ENCODE assay signal across 18 cellular contexts in the genomic region with DNA sequence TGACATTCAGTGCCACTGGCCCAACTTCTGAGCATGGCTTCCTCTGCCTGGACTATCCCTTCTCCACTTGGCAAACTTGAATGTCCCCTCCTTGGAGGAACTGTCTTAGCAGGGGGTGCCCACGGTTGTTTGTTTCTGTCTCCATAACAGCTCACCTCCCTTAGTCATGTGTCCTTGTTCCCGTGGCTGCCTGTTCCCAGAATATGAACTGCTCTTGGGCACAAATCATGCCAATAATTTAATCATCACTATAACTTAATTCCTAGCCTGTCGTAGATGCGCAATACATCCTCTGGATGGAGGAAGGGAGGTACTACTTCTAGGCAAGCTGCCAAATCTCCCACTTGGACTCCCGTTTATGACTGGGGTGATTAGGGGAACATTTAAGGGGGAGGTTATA.
A peak's percentile ranks its signal among the peaks of the same experiment; 100 is the strongest.
DNase-seq lines count a peak whose midpoint lies in the region; ATAC-seq and TF ChIP-seq lines count a peak whose summit lies in the region.
"Had no signal": no experiment of that assay in that cellular context is flagged by ENCODE, and none has a peak within 500 bp of the region (broad histone marks: within the 10 kb centered on the region; RNA-seq: fewer than 3 reads in every experiment).

No MANE protein-coding gene starts in this region.

- no peak overlapping the region for H3K4me3 Mint-ChIP-seq in type B pancreatic cell
- no peak overlapping the region for H3K4me3 Mint-ChIP-seq in activated CD4-positive, alpha-beta T cell treated with anti-CD3 and anti-CD28 coated beads for 36 hours
- H3K4me3 Mint-ChIP-seq: CD14-positive monocyte; stimulated activated naive CD8-positive, alpha-beta T cell treated with anti-CD3 and anti-CD28 coated beads, Interleukin-15, Interleukin-2, amounts not matched to agents 100 ng/mL and 50 ng/mL, for 24 hours; T-helper 1 cell treated with Interleukin-12 subunit alpha and Interleukin-12 subunit beta and Interleukin-4 antibody, amounts not matched to agents 30 μg/mL and 1 μg/mL, for 36 hours had no signal

- peak overlapping the region; percentile 80 for H2AK5ac ChIP-seq in mesendoderm (ENCODE audit: low read length)

- peaks cover 21% of the 10 kb centered on the region for H3K36me3 Mint-ChIP-seq in type B pancreatic cell
- H3K36me3 Mint-ChIP-seq in activated CD4-positive, alpha-beta T cell treated with anti-CD3 and anti-CD28 coated beads for 36 hours (ENCODE audit: low read depth), result peaks cover 14% of the 10 kb centered on the region

- DNase-seq in Caki2 (ENCODE audit: low read depth), result peak; percentile 34
- peak; percentile 57 for DNase-seq in LHCN-M2 (ENCODE audit: low read depth)
- DNase-seq in brain microvascular endothelial cell, result peak; percentile 40
- DNase-seq in mesendoderm, result no peak
- no peak for DNase-seq in AML-193 (lab: John Stamatoyannopoulos, UW)
- no peak for DNase-seq in psoas muscle
- DNase-seq in type B pancreatic cell (ENCODE audit: extremely low spot score, unreplicated experiment), result no peak
- DNase-seq in activated CD4-positive, alpha-beta T cell treated with anti-CD3 and anti-CD28 coated beads for 36 hours, result no peak
- DNase-seq: activated CD4-positive, CD25-positive, alpha-beta regulatory T cell treated with anti-CD3 and anti-CD28 coated beads, Interleukin-2, amount 50 U/mL, for 72 hours; DMS79 treated with DMSO at 0.1 percent for 48 hours; head of caudate nucleus; NCI-H1436 treated with DMSO at 0.1 percent for 48 hours; NCI-H524 treated with DMSO at 0.1 percent for 48 hours; posterior cingulate gyrus had no signal

- H3K4me1 ChIP-seq in mesendoderm (ENCODE audit: control insufficient read depth, low read depth, low read length) (no peaks in the 10 kb centered on the region), psoas muscle (no peaks in the 10 kb centered on the region)

- no peak overlapping the region for H3K4me2 ChIP-seq in mesendoderm (ENCODE audit: low read length)

- peak overlapping the region; percentile 52 for H3K27ac ChIP-seq in brain microvascular endothelial cell
- no peak overlapping the region for H3K27ac ChIP-seq in mesendoderm (ENCODE audit: low read depth, low read length)
- no peak overlapping the region for H3K27ac ChIP-seq in psoas muscle

- H3K18ac ChIP-seq in mesendoderm (ENCODE audit: low read length), result no peak overlapping the region

- no peaks in the 10 kb centered on the region for H3K79me1 ChIP-seq in mesendoderm (ENCODE audit: low read length)

- H4K5ac ChIP-seq in mesendoderm (ENCODE audit: low read length), result no peak overlapping the region

- H3K56ac ChIP-seq in mesendoderm (ENCODE audit: low read length), result no peak overlapping the region

- no peak overlapping the region for H3K9ac ChIP-seq in mesendoderm (ENCODE audit: low read length)

- ATAC-seq in psoas muscle, result no peak
- ATAC-seq in activated CD4-positive, alpha-beta T cell treated with anti-CD3 and anti-CD28 coated beads for 36 hours, result no peak
- ATAC-seq: Panc1 had no signal

- no peaks in the 10 kb centered on the region for H3K27me3 Mint-ChIP-seq in type B pancreatic cell
- H3K27me3 Mint-ChIP-seq in activated CD4-positive, alpha-beta T cell treated with anti-CD3 and anti-CD28 coated beads for 36 hours, result no peaks in the 10 kb centered on the region

- in situ Hi-C loops in Caki2 (cut with HindIII; ENCODE audit: low pct_unique_long_range_greater_than_20kb, low sequenced_read_pairs) (no loop called here), brain microvascular endothelial cell (cut with HindIII; ENCODE audit: low pct_ligation_motif_present, low sequenced_read_pairs) (no loop called here)

- CTCF ChIA-PET in activated CD4-positive, alpha-beta T cell treated with anti-CD3 and anti-CD28 coated beads for 36 hours (lab: Charles Lee), result interaction anchor here (0.7 kb wide), 1 partner anchor 210 kb away, joined by 4 read pairs; no protein-coding TSS in a partner anchor

- no peak overlapping the region for H2BK15ac ChIP-seq in mesendoderm (replicated peaks; ENCODE audit: low read depth)

- peaks cover 4% of the 10 kb centered on the region for H3K4me1 Mint-ChIP-seq in type B pancreatic cell (ENCODE audit: unreplicated experiment)
- H3K4me1 Mint-ChIP-seq in activated CD4-positive, alpha-beta T cell treated with anti-CD3 and anti-CD28 coated beads for 36 hours, result no peaks in the 10 kb centered on the region
- H3K4me1 Mint-ChIP-seq: CD14-positive monocyte had no signal

- TF ChIP-seq CTCF in brain microvascular endothelial cell (IDR thresholded peaks at IDR 0.05; ENCODE audit: low read depth, low read length, missing control alignments) (no peak), psoas muscle (IDR thresholded peaks at IDR 0.05) (no peak), type B pancreatic cell (conservative IDR thresholded peaks at IDR 0.05) (no peak)

- H2BK120ac ChIP-seq in mesendoderm (ENCODE audit: low read depth, low read length), result no peak overlapping the region

- H3K36me3 ChIP-seq in brain microvascular endothelial cell (replicated peaks) (peaks cover 87% of the 10 kb centered on the region), mesendoderm (ENCODE audit: control insufficient read depth, insufficient read depth, low read length) (no peaks in the 10 kb centered on the region), psoas muscle (ENCODE audit: insufficient read depth in 1 of 2, low read depth in 1 of 2) (peaks cover 0 to 3% of the 10 kb centered on the region in 2 donors)

- H3K27me3 ChIP-seq in brain microvascular endothelial cell (replicated peaks) (no peaks in the 10 kb centered on the region), mesendoderm (ENCODE audit: insufficient read depth, low read length, poor library complexity) (no peaks in the 10 kb centered on the region), psoas muscle (ENCODE audit: insufficient read depth in 3 of 3, low read length in 2 of 3) (no peaks in the 10 kb centered on the region)

- H2BK5ac ChIP-seq in mesendoderm (ENCODE audit: low read length), result no peak overlapping the region

- no peak overlapping the region for H3K4me3 ChIP-seq in brain microvascular endothelial cell (ENCODE audit: low read depth, low read length)
- H3K4me3 ChIP-seq in mesendoderm (ENCODE audit: low read length), result no peak overlapping the region
- H3K4me3 ChIP-seq in psoas muscle, result no peak overlapping the region

- intact Hi-C loops in psoas muscle (cut with DNase I), result no loop called here
- intact Hi-C loops in activated CD4-positive, alpha-beta T cell treated with anti-CD3 and anti-CD28 coated beads for 36 hours (cut with DNase I, micrococcal nuclease), result no loop called here

- no peaks in the 10 kb centered on the region for H3K9me3 Mint-ChIP-seq in type B pancreatic cell
- H3K9me3 Mint-ChIP-seq in activated CD4-positive, alpha-beta T cell treated with anti-CD3 and anti-CD28 coated beads for 36 hours (ENCODE audit: low read depth), result peaks cover 2% of the 10 kb centered on the region
- H3K9me3 Mint-ChIP-seq: stimulated activated naive CD8-positive, alpha-beta T cell treated with anti-CD3 and anti-CD28 coated beads, Interleukin-15, Interleukin-2, amounts not matched to agents 100 ng/mL and 50 ng/mL, for 24 hours; T-helper 1 cell treated with Interleukin-12 subunit alpha and Interleukin-12 subunit beta and Interleukin-4 antibody, amounts not matched to agents 30 μg/mL and 1 μg/mL, for 36 hours had no signal

- H3K23ac ChIP-seq in mesendoderm (ENCODE audit: low read length), result no peak overlapping the region

- H3K4ac ChIP-seq in mesendoderm (ENCODE audit: low read depth, low read length), result no peak overlapping the region

- no peaks in the 10 kb centered on the region for H3K9me3 ChIP-seq in psoas muscle

- no peaks in the 10 kb centered on the region for H3K79me2 ChIP-seq in mesendoderm (ENCODE audit: control insufficient read depth, insufficient read depth, low read length)

- no peak overlapping the region for H3K27ac Mint-ChIP-seq in type B pancreatic cell
- H3K27ac Mint-ChIP-seq in activated CD4-positive, alpha-beta T cell treated with anti-CD3 and anti-CD28 coated beads for 36 hours, result no peak overlapping the region
- H3K27ac Mint-ChIP-seq: stimulated activated naive CD8-positive, alpha-beta T cell treated with anti-CD3 and anti-CD28 coated beads, Interleukin-15, Interleukin-2, amounts not matched to agents 100 ng/mL and 50 ng/mL, for 24 hours; T-helper 1 cell treated with Interleukin-12 subunit alpha and Interleukin-12 subunit beta and Interleukin-4 antibody, amounts not matched to agents 30 μg/mL and 1 μg/mL, for 36 hours had no signal

- WGBS in mesendoderm (ENCODE audit: extremely low coverage, insufficient coverage, low lambda C conversion rate), result no CpG with 5 or more reads among the region's 5 CpGs
- WGBS in psoas muscle, 3 donors, result 60 to 64% (median 62%) methylated on average over 5 of the region's 5 CpGs

- H4K8ac ChIP-seq in mesendoderm (ENCODE audit: low read depth, low read length), result no peak overlapping the region

- POLR2A ChIA-PET in activated CD4-positive, alpha-beta T cell treated with anti-CD3 and anti-CD28 coated beads for 36 hours (lab: Charles Lee), result no interaction called here

Comparison
In these comparisons a context has a peak if more than half of its experiments do, and no peak if none do; other contexts are left out.
1. DNase-seq: peak in Caki2 (single experiment), LHCN-M2 (single experiment) and brain microvascular endothelial cell (single experiment); none in mesendoderm (single experiment), AML-193 (0 of 2), psoas muscle (0 of 2), type B pancreatic cell (single experiment) and activated CD4-positive, alpha-beta T cell treated with anti-CD3 and anti-CD28 coated beads for 36 hours (single experiment).